ENCODE assay signal across 18 cellular contexts in genomic region chr1:11800756-11801433, GRCh38. TPM values are rescaled to one million over a fixed set of nuclear protein-coding genes. Genes with fewer than 3 reads are reported as not detected.
DNase-seq lines count a peak whose midpoint lies in the region; ATAC-seq, FAIRE-seq and TF ChIP-seq lines count a peak whose summit lies in the region.
"Had no signal": no experiment of that assay in that cellular context is flagged by ENCODE, and none has a peak within 500 bp of the region (broad histone marks: within the 10 kb centered on the region; RNA-seq: fewer than 3 reads in every experiment).

No MANE protein-coding gene starts in this region.

- peaks cover 64 to 72% of the 10 kb centered on the region in 2 experiments for H3K4me1 ChIP-seq in K562 (replicated peaks in 1 of 2; ENCODE audit: control insufficient read depth in 2 of 2, insufficient read depth in 2 of 2, low read length in 2 of 2)

- H3K4me2 ChIP-seq in K562 (ENCODE audit: insufficient read depth, low read length): peak overlapping the region; percentile 92

- peaks cover 49% of the 10 kb centered on the region for H3K36me3 ChIP-seq in K562 (ENCODE audit: control insufficient read depth, insufficient read depth, low read length)

- TF ChIP-seq CTCF in K562 (IDR thresholded peaks at IDR 0.05 in 2 of 3, conservative IDR thresholded peaks at IDR 0.05 in 1 of 3; ENCODE audit: insufficient read depth in 2 of 3, low read depth in 1 of 3, low read length in 3 of 3): peak in 1 of 3 experiments; percentile 21; a peak in 1 of 6 replicates

- TF ChIP-seq POLR2A in K562 (conservative IDR thresholded peaks at IDR 0.05): no peak

- POLR2A ChIA-PET in K562 (lab: Yijun Ruan, JAX): interaction anchor here (4.5 to 4.9 kb wide), 2 partner anchors 10 to 108 kb away, joined by 75 to 80 read pairs; no protein-coding TSS in a partner anchor

- no peak for TF ChIP-seq RAD21 in K562 (CRISPR knock-in tag; conservative IDR thresholded peaks at IDR 0.05 in 1 of 2, IDR thresholded peaks at IDR 0.05 in 1 of 2)

- DNase-seq in CD1c-positive myeloid dendritic cell (ENCODE audit: extremely low spot score): peak; percentile 23
- DNase-seq in K562 (ENCODE audit: extremely low read depth in 1 of 4, low spot score in 3 of 4): peak in 3 of 4 experiments; percentile 46 to 68 (median 56)
- DNase-seq in naive B cell: no peak
- no peak for DNase-seq in NCI-H146 (lab: John Stamatoyannopoulos, UW)
- DNase-seq in DMS153 (lab: John Stamatoyannopoulos, UW): no peak
- DNase-seq: activated B cell treated with CpG ODN at 0.5 μM for 24 hours; activated CD8-positive, alpha-beta memory T cell treated with anti-CD3 and anti-CD28 coated beads, Interleukin-2, amount 50 U/mL, for 48 hours; anterior cingulate cortex; effector memory CD8-positive, alpha-beta T cell; NCI-H1417; NCI-H748 treated with DMSO at 0.1 percent for 48 hours; stimulated activated CD8-positive, alpha-beta memory T cell treated with anti-CD3 and anti-CD28 coated beads, Interleukin-4, amount 100 ng/mL, for 48 hours had no signal

- CTCF ChIA-PET in K562 (lab: Yijun Ruan, JAX; ENCODE audit: low intra/inter-chr PET ratio): no interaction called here

- peak overlapping the region in 3 of 6 donors; percentile 39 to 80 (median 54) for H3K27ac Mint-ChIP-seq in naive B cell
- H3K27ac Mint-ChIP-seq: activated B cell treated with CpG ODN at 0.5 μM for 24 hours had no signal

- 0 out of 2 replicates have a peak, but pooled peaks cover 5% of the 10 kb centered on the region for H4K20me1 ChIP-seq in K562 (replicated peaks; ENCODE audit: control insufficient read depth, insufficient read depth, low read length)

- peak overlapping the region; percentile 81 for H3K4me3 ChIP-seq in K562
- H3K4me3 ChIP-seq: SJSA1 had no signal

- no peak for FAIRE-seq in K562 (lab: Jason Lieb, UNC)

- TF ChIP-seq EP300 in K562 (IDR thresholded peaks at IDR 0.05; ENCODE audit: low read length): no peak

- H3K9me3 ChIP-seq in K562 (replicated peaks; ENCODE audit: control insufficient read depth, insufficient read depth, low read depth, low read length): no peaks in the 10 kb centered on the region
- H3K9me3 ChIP-seq: SJSA1 had no signal

- H3K27ac ChIP-seq in K562 (ENCODE audit: extremely low read depth, low read depth, low read length): peak overlapping the region; percentile 100
- H3K27ac ChIP-seq: SJSA1 had no signal

- H3K79me2 ChIP-seq in K562 (ENCODE audit: control insufficient read depth, insufficient read depth, low read length): peaks cover 79% of the 10 kb centered on the region

- BruUV-seq in K562 (replicated peaks; lab: Mats Ljungman, UMichigan): no TSS peak

- intact Hi-C loops in K562 (cut with micrococcal nuclease): loop anchor here (5.0 kb wide), 1 partner anchor 181 kb away; the partner anchor contains the start of gene MFN2

- H3K27me3 Mint-ChIP-seq in naive B cell: no peaks in the 10 kb centered on the region
- H3K27me3 Mint-ChIP-seq: activated B cell treated with CpG ODN at 0.5 μM for 24 hours; effector memory CD8-positive, alpha-beta T cell had no signal

- H3K9me3 Mint-ChIP-seq in naive B cell: no peaks in the 10 kb centered on the region
- H3K9me3 Mint-ChIP-seq: activated B cell treated with CpG ODN at 0.5 μM for 24 hours; effector memory CD8-positive, alpha-beta T cell had no signal

- no peaks in the 10 kb centered on the region for H3K27me3 ChIP-seq in K562 (ENCODE audit: control insufficient read depth in 2 of 2, insufficient read depth in 2 of 2, low read length in 2 of 2)
- H3K27me3 ChIP-seq: SJSA1 had no signal

- H3K36me3 Mint-ChIP-seq in naive B cell: peaks cover 0 to 2% of the 10 kb centered on the region in 2 donors

- peak overlapping the region in 6 of 8 donors; percentile 9 to 97 (median 54) for H3K4me3 Mint-ChIP-seq in naive B cell
- H3K4me3 Mint-ChIP-seq: activated B cell treated with CpG ODN at 0.5 μM for 24 hours had no signal

- H3K4me1 Mint-ChIP-seq in naive B cell: peaks cover 42 to 55% (median 51%) of the 10 kb centered on the region in 3 donors

- in situ Hi-C loops in K562 (cut with MboI): no loop called here

- H3K9me1 ChIP-seq in K562 (ENCODE audit: control insufficient read depth, insufficient read depth, low read length): no peaks in the 10 kb centered on the region

- WGBS in K562 (ENCODE audit: insufficient coverage, low coverage, missing lambda C conversion rate): 27% methylated on average over 21 of the region's 21 CpGs

- H2AFZ ChIP-seq in K562 (ENCODE audit: low read depth, low read length): no peak overlapping the region

- ATAC-seq in K562 (no peak), naive B cell (ENCODE audit: low read depth in 2 of 2) (no peak), GM21528 (IDR thresholded peaks at IDR 0.05; ENCODE audit: low FRiP score, unreplicated experiment) (no peak)
- ATAC-seq: effector memory CD8-positive, alpha-beta T cell had no signal

- peak overlapping the region; percentile 71 to 89 for H3K9ac ChIP-seq in K562 (ENCODE audit: insufficient read depth in 1 of 2, low read depth in 2 of 2, low read length in 2 of 2)

RNA-seq across cellular contexts. Expression of gene MTHFR, which starts 4.9 kb away (rescaled TPM):
- total RNA-seq in K562 (2011; cell fraction: chromatin; rRNA removed; ENCODE audit: low replicate concordance): 242 and 493 TPM in 2 replicates
- total RNA-seq in K562 (2011; cell fraction: nucleolus; rRNA removed): 319 and 327 TPM in 2 replicates
- 296 TPM in 2 replicates for total RNA-seq in K562 (2011; cell fraction: nucleoplasm; rRNA removed)
- 77.9 and 94.5 TPM in 2 replicates for total RNA-seq in K562 (2014; rRNA removed)
- total RNA-seq in K562 (2014; rRNA removed; fragmentation: Illumina TruSeq; extraction: Trizol): 45.3 and 45.6 TPM in 2 replicates
- total RNA-seq in K562 (2015; rRNA removed; fragmentation: Illumina TruSeq; extraction: Trizol): 65.4 and 66.1 TPM in 2 replicates
- total RNA-seq in K562 (2021): 94.1 and 104 TPM in 2 replicates
- 47.6 and 56.6 TPM in 2 replicates for polyA plus RNA-seq in K562 (2011; rRNA removed)
- polyA plus RNA-seq in K562 (2011; cell fraction: cytosol; rRNA removed): 49.3 and 67.6 TPM in 2 replicates
- polyA plus RNA-seq in K562 (2011; cell fraction: nucleus; rRNA removed): 62.6 and 87.9 TPM in 2 replicates
- polyA plus RNA-seq in K562 (2012): 59.9 and 109 TPM in 2 replicates
- 62.6 and 78.7 TPM in 2 replicates for polyA plus RNA-seq in K562 (2014; fragmentation: Illumina TruSeq; extraction: Trizol)
- polyA plus RNA-seq in K562 (2014; fragmentation: Nextera tagmentation; extraction: Ambion mirVana): 1 to 10 TPM; 5.0 to 5.4 TPM
- 57.3 and 72.7 TPM in 2 replicates for polyA plus RNA-seq in K562 (2014; rRNA removed)
- 103 and 105 TPM in 2 replicates for polyA minus RNA-seq in K562 (2011; rRNA and poly(A)+ RNA removed)
- polyA minus RNA-seq in K562 (2011; cell fraction: cytosol; rRNA and poly(A)+ RNA removed): 72.6 and 84.0 TPM in 2 replicates
- polyA minus RNA-seq in K562 (2011; cell fraction: nucleus; rRNA and poly(A)+ RNA removed): 87.4 and 136 TPM in 2 replicates
- 10 to 100 TPM in 5 of 6 donors, 1 to 10 TPM in 1; 8.8 to 26.8 (median 18.9) TPM for polyA plus RNA-seq in naive B cell (ENCODE audit: low read depth in 6 of 6)

RNA-seq across cellular contexts. Expression of gene CLCN6, which starts 5.1 kb away (rescaled TPM):
- total RNA-seq in K562 (2011; cell fraction: chromatin; rRNA removed; ENCODE audit: low replicate concordance): 146 and 184 TPM in 2 replicates
- total RNA-seq in K562 (2011; cell fraction: nucleolus; rRNA removed): 89.9 and 94.4 TPM in 2 replicates
- 121 and 143 TPM in 2 replicates for total RNA-seq in K562 (2011; cell fraction: nucleoplasm; rRNA removed)
- total RNA-seq in K562 (2014; rRNA removed) (10.0 and 10.6 TPM in 2 replicates), K562 (2014; rRNA removed; fragmentation: Illumina TruSeq; extraction: Trizol) (11.4 TPM in 2 replicates), K562 (2015; rRNA removed; fragmentation: Illumina TruSeq; extraction: Trizol) (13.6 and 13.9 TPM in 2 replicates), K562 (2021) (21.8 and 22.5 TPM in 2 replicates)
- polyA plus RNA-seq in K562 (2011; rRNA removed) (13.6 and 22.6 TPM in 2 replicates), K562 (2014; fragmentation: Illumina TruSeq; extraction: Trizol) (18.3 and 20.9 TPM in 2 replicates), K562 (2014; fragmentation: Nextera tagmentation; extraction: Ambion mirVana) (1 to 10 TPM; 2.0 to 3.1 TPM), K562 (2014; rRNA removed) (21.5 and 23.1 TPM in 2 replicates), naive B cell (ENCODE audit: low read depth in 6 of 6) (10 to 100 TPM in 2 of 6 donors, 1 to 10 TPM in 4; 1.9 to 19.0 (median 9.1) TPM)
- 10.5 and 18.0 TPM in 2 replicates for polyA plus RNA-seq in K562 (2011; cell fraction: cytosol; rRNA removed)
- polyA plus RNA-seq in K562 (2011; cell fraction: nucleus; rRNA removed): 89.4 and 98.5 TPM in 2 replicates
- 16.6 and 16.7 TPM in 2 replicates for polyA plus RNA-seq in K562 (2012)
- polyA minus RNA-seq in K562 (2011; rRNA and poly(A)+ RNA removed): 19.0 and 22.2 TPM in 2 replicates
- 10.5 and 10.8 TPM in 2 replicates for polyA minus RNA-seq in K562 (2011; cell fraction: cytosol; rRNA and poly(A)+ RNA removed)
- 18.2 and 38.1 TPM in 2 replicates for polyA minus RNA-seq in K562 (2011; cell fraction: nucleus; rRNA and poly(A)+ RNA removed)

RNA-seq across cellular contexts. Expression of gene C1orf167, which starts 38.9 kb away (rescaled TPM):
- 2.8 and 5.6 TPM in 2 replicates for total RNA-seq in K562 (2011; cell fraction: chromatin; rRNA removed; ENCODE audit: low replicate concordance)
- 2.3 and 3.4 TPM in 2 replicates for total RNA-seq in K562 (2011; cell fraction: nucleolus; rRNA removed)
- total RNA-seq in K562 (2011; cell fraction: nucleoplasm; rRNA removed): 2.1 TPM in 2 replicates
- total RNA-seq in K562 (2014; rRNA removed): 0.37 and 0.73 TPM in 2 replicates
- 0.10 and 0.29 TPM in 2 replicates for total RNA-seq in K562 (2014; rRNA removed; fragmentation: Illumina TruSeq; extraction: Trizol)
- total RNA-seq in K562 (2015; rRNA removed; fragmentation: Illumina TruSeq; extraction: Trizol): 0.22 and 0.53 TPM in 2 replicates
- total RNA-seq in K562 (2021): 0.82 and 1.2 TPM in 2 replicates
- polyA plus RNA-seq in K562 (2011; rRNA removed): 0.29 and 0.73 TPM in 2 replicates
- 0.31 and 0.53 TPM in 2 replicates for polyA plus RNA-seq in K562 (2011; cell fraction: cytosol; rRNA removed)
- 2.2 and 3.2 TPM in 2 replicates for polyA plus RNA-seq in K562 (2011; cell fraction: nucleus; rRNA removed)
- polyA plus RNA-seq in K562 (2012): 0.48 and 2.0 TPM in 2 replicates
- polyA plus RNA-seq in K562 (2014; fragmentation: Illumina TruSeq; extraction: Trizol): 0.29 and 0.31 TPM in 2 replicates
- polyA plus RNA-seq in K562 (2014; fragmentation: Nextera tagmentation; extraction: Ambion mirVana): not detected
- 0.86 and 0.94 TPM in 2 replicates for polyA plus RNA-seq in K562 (2014; rRNA removed)
- 0.14 and 0.27 TPM in 2 replicates for polyA minus RNA-seq in K562 (2011; rRNA and poly(A)+ RNA removed)
- 0.38 and 0.91 TPM in 2 replicates for polyA minus RNA-seq in K562 (2011; cell fraction: cytosol; rRNA and poly(A)+ RNA removed)
- polyA minus RNA-seq in K562 (2011; cell fraction: nucleus; rRNA and poly(A)+ RNA removed): 0.78 and 0.81 TPM in 2 replicates
- polyA plus RNA-seq in naive B cell (ENCODE audit: low read depth in 6 of 6): 1 to 10 TPM in 1 of 6 donors, not detected in 5; 2.9 TPM
- total RNA-seq: activated B cell treated with CpG ODN at 0.5 μM for 24 hours, G401, glomerular endothelial cell, SJSA1 had no signal

RNA-seq across cellular contexts. Expression of gene NPPA, which starts 46.7 kb away (rescaled TPM):
- total RNA-seq in K562 (2011; cell fraction: chromatin; rRNA removed; ENCODE audit: low replicate concordance): not detected in 2 replicates
- not detected in 2 replicates for total RNA-seq in K562 (2011; cell fraction: nucleolus; rRNA removed)
- not detected in 2 replicates for total RNA-seq in K562 (2011; cell fraction: nucleoplasm; rRNA removed)
- total RNA-seq in K562 (2014; rRNA removed) (not detected in 2 replicates), K562 (2014; rRNA removed; fragmentation: Illumina TruSeq; extraction: Trizol) (not detected in 2 replicates), K562 (2015; rRNA removed; fragmentation: Illumina TruSeq; extraction: Trizol) (not detected in 2 replicates), K562 (2021) (not detected in 2 replicates)
- polyA plus RNA-seq in K562 (2011; rRNA removed) (not detected in 2 replicates), K562 (2014; fragmentation: Illumina TruSeq; extraction: Trizol) (not detected in 2 replicates), K562 (2014; fragmentation: Nextera tagmentation; extraction: Ambion mirVana) (not detected), K562 (2014; rRNA removed) (not detected in 2 replicates), naive B cell (ENCODE audit: low read depth in 6 of 6) (not detected)
- polyA plus RNA-seq in K562 (2011; cell fraction: cytosol; rRNA removed): not detected in 2 replicates
- not detected in 2 replicates for polyA plus RNA-seq in K562 (2011; cell fraction: nucleus; rRNA removed)
- polyA plus RNA-seq in K562 (2012): 0.37 and 0.44 TPM in 2 replicates
- polyA minus RNA-seq in K562 (2011; rRNA and poly(A)+ RNA removed): not detected in 2 replicates
- polyA minus RNA-seq in K562 (2011; cell fraction: cytosol; rRNA and poly(A)+ RNA removed): not detected in 2 replicates
- polyA minus RNA-seq in K562 (2011; cell fraction: nucleus; rRNA and poly(A)+ RNA removed): not detected in 2 replicates
- total RNA-seq: activated B cell treated with CpG ODN at 0.5 μM for 24 hours, G401, glomerular endothelial cell, lower leg skin, omental fat pad, SJSA1 had no signal

RNA-seq across cellular contexts. Expression of gene NPPB, which starts 57.9 kb away (rescaled TPM):
- not detected in 2 replicates for total RNA-seq in K562 (2011; cell fraction: chromatin; rRNA removed; ENCODE audit: low replicate concordance)
- total RNA-seq in K562 (2011; cell fraction: nucleolus; rRNA removed): not detected in 2 replicates
- total RNA-seq in K562 (2011; cell fraction: nucleoplasm; rRNA removed): not detected in 2 replicates
- total RNA-seq in K562 (2014; rRNA removed): not detected in 2 replicates
- total RNA-seq in K562 (2014; rRNA removed; fragmentation: Illumina TruSeq; extraction: Trizol): not detected in 2 replicates
- not detected in 2 replicates for total RNA-seq in K562 (2015; rRNA removed; fragmentation: Illumina TruSeq; extraction: Trizol)
- total RNA-seq in K562 (2021): not detected in 2 replicates
- polyA plus RNA-seq in K562 (2011; rRNA removed): not detected in 2 replicates
- not detected in 2 replicates for polyA plus RNA-seq in K562 (2011; cell fraction: cytosol; rRNA removed)
- not detected in 2 replicates for polyA plus RNA-seq in K562 (2011; cell fraction: nucleus; rRNA removed)
- not detected in 2 replicates for polyA plus RNA-seq in K562 (2012)
- polyA plus RNA-seq in K562 (2014; fragmentation: Illumina TruSeq; extraction: Trizol): not detected in 2 replicates
- not detected for polyA plus RNA-seq in K562 (2014; fragmentation: Nextera tagmentation; extraction: Ambion mirVana)
- polyA plus RNA-seq in K562 (2014; rRNA removed): not detected in 2 replicates
- polyA minus RNA-seq in K562 (2011; rRNA and poly(A)+ RNA removed): not detected in 2 replicates
- polyA minus RNA-seq in K562 (2011; cell fraction: cytosol; rRNA and poly(A)+ RNA removed): not detected in 2 replicates
- polyA minus RNA-seq in K562 (2011; cell fraction: nucleus; rRNA and poly(A)+ RNA removed): not detected in 2 replicates
- polyA plus RNA-seq in naive B cell (ENCODE audit: low read depth in 6 of 6): not detected
- total RNA-seq: activated B cell treated with CpG ODN at 0.5 μM for 24 hours, G401, lower leg skin, omental fat pad had no signal

Comparison
In these comparisons a context has a peak if more than half of its experiments do, and no peak if none do; other contexts are left out.
1. DNase-seq: peak in CD1c-positive myeloid dendritic cell (single experiment) and K562 (3 of 4); none in naive B cell (single experiment), NCI-H146 (single experiment) and DMS153 (single experiment).